In the genomic region with DNA sequence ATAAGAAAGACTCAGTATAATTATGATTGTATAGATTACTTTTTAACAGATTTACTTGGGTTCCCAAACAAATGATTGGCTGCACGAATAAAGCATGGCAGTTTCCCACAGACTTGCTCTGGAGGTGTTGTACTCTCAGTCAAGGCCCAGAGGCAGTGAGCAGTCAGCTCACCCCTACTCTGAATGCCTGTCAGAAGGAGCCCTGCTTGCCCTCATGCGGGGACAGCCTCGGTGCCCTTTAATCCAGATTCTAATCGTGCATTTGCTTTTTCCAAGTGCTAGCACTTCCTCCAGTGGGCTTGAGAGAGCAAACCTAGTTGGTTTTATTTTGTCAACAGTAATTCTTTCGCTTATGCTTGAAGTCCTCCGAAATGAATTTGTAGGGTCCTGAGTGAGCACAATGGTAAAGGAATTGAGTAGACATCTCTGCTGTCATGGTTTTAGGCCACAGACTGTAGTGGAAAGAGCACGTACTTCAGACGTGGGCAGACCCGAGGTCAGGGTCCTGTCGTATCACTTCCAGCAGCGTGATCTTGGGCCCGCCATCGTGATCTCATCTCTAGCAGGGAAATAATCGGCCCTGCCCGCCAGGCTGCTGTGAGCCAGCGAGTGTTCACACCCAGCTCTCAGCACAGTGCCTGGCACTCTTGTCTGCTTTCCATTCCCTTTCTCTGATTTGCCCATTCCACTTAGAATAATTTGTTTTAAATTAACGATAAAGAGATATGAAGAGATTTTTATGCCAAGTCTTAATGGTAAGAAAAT, we compare ENCODE assay signal across 26 cellular contexts.
"Had no signal": no experiment of that assay in that cellular context is flagged by ENCODE, and none has a peak within 500 bp of the region (broad histone marks: within the 10 kb centered on the region; RNA-seq: fewer than 3 reads in every experiment).

No MANE protein-coding gene starts in this region.

- H3K9me3 Mint-ChIP-seq: activated B cell treated with CpG ODN at 0.5 μM for 24 hours; activated naive CD4-positive, alpha-beta T cell treated with anti-CD3 and anti-CD28 coated beads for 36 hours; activated naive CD8-positive, alpha-beta T cell treated with anti-CD3 and anti-CD28 coated beads, Interleukin-2, amount 10 ng/mL, durations not matched to agents 7 days and 5 days; natural killer cell; neural progenitor cell; stimulated activated effector memory CD8-positive, alpha-beta T cell treated with anti-CD3 and anti-CD28 coated beads, Interleukin-12 subunit alpha, Interleukin-12 subunit beta, amount 100 ng/mL, for 72 hours; stimulated activated naive CD8-positive, alpha-beta T cell treated with anti-CD3 and anti-CD28 coated beads, Interleukin-15, amount 100 ng/mL, for 72 hours had no signal

- H2AFZ ChIP-seq: neural progenitor cell had no signal

- H3K36me3 Mint-ChIP-seq: activated CD8-positive, alpha-beta memory T cell treated with anti-CD3 and anti-CD28 coated beads, Interleukin-2, amount 10 ng/mL, durations not matched to agents 7 days and 5 days; activated naive CD8-positive, alpha-beta T cell treated with anti-CD3 and anti-CD28 coated beads, Interleukin-2, amount 10 ng/mL, durations not matched to agents 7 days and 5 days; natural killer cell; neural progenitor cell; stimulated activated effector memory CD8-positive, alpha-beta T cell treated with anti-CD3 and anti-CD28 coated beads, Interleukin-12 subunit alpha, Interleukin-12 subunit beta, amount 100 ng/mL, for 72 hours had no signal

- H3K36me3 ChIP-seq: brain microvascular endothelial cell, left lung, lower lobe of right lung, neural progenitor cell, right lobe of liver, tibial artery had no signal

- H3K27ac ChIP-seq: brain microvascular endothelial cell, lower lobe of right lung, neural progenitor cell, right lobe of liver, tibial artery had no signal

- ATAC-seq: activated CD8-positive, alpha-beta memory T cell treated with anti-CD3 and anti-CD28 coated beads, Interleukin-2, amount 10 ng/mL, durations not matched to agents 7 days and 5 days; activated CD8-positive, alpha-beta T cell treated with anti-CD3 and anti-CD28 coated beads, Interleukin-2, amount 10 ng/mL, durations not matched to agents 7 days and 5 days; natural killer cell; right lobe of liver; stimulated activated effector memory CD8-positive, alpha-beta T cell treated with anti-CD3 and anti-CD28 coated beads, Interleukin-12 subunit alpha, Interleukin-12 subunit beta, amount 100 ng/mL, for 72 hours; stimulated activated naive CD8-positive, alpha-beta T cell treated with anti-CD3 and anti-CD28 coated beads, Interleukin-15, amount 100 ng/mL, for 72 hours had no signal

- DNase-seq: activated B cell treated with CpG ODN at 0.5 μM for 24 hours; activated CD8-positive, alpha-beta memory T cell treated with anti-CD3 and anti-CD28 coated beads, Interleukin-2, amount 10 ng/mL, durations not matched to agents 7 days and 5 days; activated CD8-positive, alpha-beta T cell treated with anti-CD3 and anti-CD28 coated beads, Interleukin-2, amount 10 ng/mL, durations not matched to agents 7 days and 5 days; activated effector memory CD4-positive, alpha-beta T cell treated with Interleukin-2 at 50 U/mL for 16 hours; activated naive CD4-positive, alpha-beta T cell treated with anti-CD3 and anti-CD28 coated beads for 36 hours; activated naive CD8-positive, alpha-beta T cell treated with anti-CD3 and anti-CD28 coated beads, Interleukin-2, amount 10 ng/mL, durations not matched to agents 7 days and 5 days; brain microvascular endothelial cell; caudate nucleus; cortex of kidney; left lung; lower lobe of right lung; mesendoderm; natural killer cell; posterior cingulate gyrus; right lobe of liver; stimulated activated CD4-positive, alpha-beta T cell treated with anti-CD3 and anti-CD28 coated beads, Interleukin-12 subunit alpha, Interleukin-12 subunit beta, amount 100 ng/mL, for 4 hours; stimulated activated CD4-positive, alpha-beta T cell treated with anti-CD3 and anti-CD28 coated beads, Interleukin-4, amount 100 ng/mL, for 24 hours; stimulated activated naive CD8-positive, alpha-beta T cell treated with anti-CD3 and anti-CD28 coated beads, Interleukin-15, amount 100 ng/mL, for 72 hours had no signal

- H3K9me3 ChIP-seq: left lung, lower lobe of right lung, right lobe of liver, tibial artery had no signal

- H3K4me3 Mint-ChIP-seq: activated B cell treated with CpG ODN at 0.5 μM for 24 hours; activated CD8-positive, alpha-beta memory T cell treated with anti-CD3 and anti-CD28 coated beads, Interleukin-2, amount 10 ng/mL, durations not matched to agents 7 days and 5 days; activated CD8-positive, alpha-beta T cell treated with anti-CD3 and anti-CD28 coated beads, Interleukin-2, amount 10 ng/mL, durations not matched to agents 7 days and 5 days; activated naive CD4-positive, alpha-beta T cell treated with anti-CD3 and anti-CD28 coated beads for 36 hours; activated naive CD8-positive, alpha-beta T cell treated with anti-CD3 and anti-CD28 coated beads, Interleukin-2, amount 10 ng/mL, durations not matched to agents 7 days and 5 days; natural killer cell; neural progenitor cell; stimulated activated effector memory CD8-positive, alpha-beta T cell treated with anti-CD3 and anti-CD28 coated beads, Interleukin-12 subunit alpha, Interleukin-12 subunit beta, amount 100 ng/mL, for 72 hours; stimulated activated naive CD8-positive, alpha-beta T cell treated with anti-CD3 and anti-CD28 coated beads, Interleukin-15, amount 100 ng/mL, for 72 hours had no signal

- FAIRE-seq: astrocyte, endothelial cell of umbilical vein, frontal cortex, urothelium cell line had no signal

- H3K4me1 Mint-ChIP-seq: activated B cell treated with CpG ODN at 0.5 μM for 24 hours; activated naive CD8-positive, alpha-beta T cell treated with anti-CD3 and anti-CD28 coated beads, Interleukin-2, amount 10 ng/mL, durations not matched to agents 7 days and 5 days; natural killer cell had no signal

- H3K27me3 ChIP-seq: brain microvascular endothelial cell, left lung, neural progenitor cell, right lobe of liver, tibial artery had no signal

- H3K27ac Mint-ChIP-seq: activated B cell treated with CpG ODN at 0.5 μM for 24 hours; activated CD8-positive, alpha-beta memory T cell treated with anti-CD3 and anti-CD28 coated beads, Interleukin-2, amount 10 ng/mL, durations not matched to agents 7 days and 5 days; activated CD8-positive, alpha-beta T cell treated with anti-CD3 and anti-CD28 coated beads, Interleukin-2, amount 10 ng/mL, durations not matched to agents 7 days and 5 days; activated naive CD4-positive, alpha-beta T cell treated with anti-CD3 and anti-CD28 coated beads for 36 hours; activated naive CD8-positive, alpha-beta T cell treated with anti-CD3 and anti-CD28 coated beads, Interleukin-2, amount 10 ng/mL, durations not matched to agents 7 days and 5 days; natural killer cell; neural progenitor cell had no signal

- H3K9ac ChIP-seq: neural progenitor cell had no signal

- H3K27me3 Mint-ChIP-seq: activated naive CD8-positive, alpha-beta T cell treated with anti-CD3 and anti-CD28 coated beads, Interleukin-2, amount 10 ng/mL, durations not matched to agents 7 days and 5 days; stimulated activated naive CD8-positive, alpha-beta T cell treated with anti-CD3 and anti-CD28 coated beads, Interleukin-15, amount 100 ng/mL, for 72 hours had no signal

- H3K4me1 ChIP-seq: left lung, lower lobe of right lung, neural progenitor cell had no signal

- H3K4me2 ChIP-seq: neural progenitor cell had no signal

- H3K4me3 ChIP-seq: left lung, lower lobe of right lung, neural progenitor cell, right lobe of liver, skin epidermis, tibial artery had no signal
